Comparison of ENCODE assay signal across 8 cellular contexts in the genomic region with DNA sequence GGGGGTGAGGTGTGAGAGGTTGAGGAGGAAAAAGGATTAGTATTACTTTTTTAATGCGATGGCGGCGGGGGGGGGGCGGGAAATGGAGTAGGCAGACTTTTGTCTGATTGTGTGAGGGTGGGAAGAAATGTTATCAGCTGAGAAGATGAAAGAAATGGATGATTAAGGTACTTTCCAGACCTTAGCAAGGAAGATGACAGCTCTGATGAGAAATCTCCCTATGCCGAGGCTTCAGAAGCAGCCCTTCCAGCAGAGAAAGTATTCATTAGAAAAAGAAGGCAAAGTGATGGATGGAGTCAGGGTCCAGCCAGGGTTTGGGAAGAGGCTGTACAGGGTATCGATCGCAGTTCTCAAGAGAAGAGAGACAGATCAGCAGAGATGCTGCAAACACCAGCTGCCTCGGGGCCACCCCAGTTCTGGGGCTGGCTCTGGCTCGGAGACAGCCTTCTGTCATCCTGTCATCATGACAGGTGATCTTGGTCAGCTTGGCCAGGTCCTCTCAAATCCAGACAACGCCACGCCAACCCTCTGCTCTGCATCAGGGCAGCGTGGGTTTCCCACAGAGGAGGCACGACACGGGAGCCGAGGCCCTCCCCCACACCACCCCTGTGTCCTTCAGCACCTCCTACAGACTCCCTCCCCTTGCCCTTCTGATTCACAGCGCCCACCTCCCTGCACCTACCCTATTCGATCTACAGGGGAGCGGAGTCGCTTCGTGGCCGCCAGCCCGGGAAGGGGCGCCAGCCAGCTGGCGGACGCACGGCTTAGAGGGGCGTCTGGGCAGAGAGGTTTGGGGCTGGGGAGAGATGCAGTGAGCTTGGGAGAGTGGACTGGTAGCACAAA. TPM values are rescaled to one million over a fixed set of nuclear protein-coding genes. Genes with fewer than 3 reads are reported as not detected.
DNase-seq lines count a peak whose midpoint lies in the region; ATAC-seq and TF ChIP-seq lines count a peak whose summit lies in the region.

No MANE protein-coding gene starts in this region.

- ATAC-seq in GM21528 (IDR thresholded peaks at IDR 0.05; ENCODE audit: low FRiP score, unreplicated experiment) (peak; percentile 11), activated B cell treated with CpG ODN at 0.5 μM for 24 hours (ENCODE audit: low read depth) (peak; percentile 43), mucosa of descending colon (peak; percentile 9)

- H3K4me3 Mint-ChIP-seq in IgD-negative memory B cell, result peak overlapping the region; percentile 92 to 97 (median 96)
- peak overlapping the region; percentile 94 for H3K4me3 Mint-ChIP-seq in activated B cell treated with CpG ODN at 0.5 μM for 24 hours

- POLR2A ChIA-PET in activated B cell treated with CpG ODN at 0.5 μM for 24 hours (lab: Charles Lee), result interaction anchor here (0.6 to 2.5 kb wide), 20 partner anchors 10 to 791 kb away, joined by 3 to 34 read pairs (median 4); a partner anchor contains a TSS

- CTCF ChIA-PET in activated B cell treated with CpG ODN at 0.5 μM for 24 hours (lab: Charles Lee), result interaction anchor here (0.7 to 4.6 kb wide), 8 partner anchors 10 to 205 kb away, joined by 3 to 31 read pairs (median 4); a partner anchor contains a TSS

- in situ Hi-C loops in transverse colon (cut with MboI; ENCODE audit: low pct_ligation_motif_present in 1 of 4, low pct_unique_long_range_greater_than_20kb in 1 of 4, low sequenced_read_pairs in 3 of 4), result no loop called here

- intact Hi-C loops in activated B cell treated with CpG ODN at 0.5 μM for 24 hours (cut with micrococcal nuclease), result loop anchor here (1.0 to 5.0 kb wide), 5 partner anchors 11 to 501 kb away; a partner anchor contains a TSS
- intact Hi-C loops in mucosa of descending colon (cut with DNase I, micrococcal nuclease), result no loop called here
- intact Hi-C loops in transverse colon (cut with DNase I; ENCODE audit: low total_unique reads), result no loop called here

- H3K4me3 ChIP-seq in effector memory CD4-positive, alpha-beta T cell (ENCODE audit: insufficient read depth, low read depth, low read length, poor library complexity, severe bottlenecking), result peak overlapping the region; percentile 79
- H3K4me3 ChIP-seq in mucosa of descending colon (peak overlapping the region; percentile 11), transverse colon (peak overlapping the region; percentile 31 to 64 (median 63))

- no peaks in the 10 kb centered on the region for H3K36me3 Mint-ChIP-seq in IgD-negative memory B cell
- H3K36me3 Mint-ChIP-seq in activated B cell treated with CpG ODN at 0.5 μM for 24 hours (ENCODE audit: low read depth), result peaks cover 16% of the 10 kb centered on the region

- 11 to 43% methylated on average over 7 to 27 of the region's 27 CpGs for WGBS in transverse colon (ENCODE audit: low coverage in 1 of 2), 2 donors

- H3K27me3 ChIP-seq in effector memory CD4-positive, alpha-beta T cell (replicated peaks; ENCODE audit: control insufficient read depth, insufficient read depth, low read length, poor library complexity, severe bottlenecking), result peaks cover 3% of the 10 kb centered on the region
- H3K27me3 ChIP-seq in transverse colon, result peaks cover 4% of the 10 kb centered on the region

- H3K27me3 Mint-ChIP-seq in IgD-negative memory B cell (peaks cover 7% of the 10 kb centered on the region), activated B cell treated with CpG ODN at 0.5 μM for 24 hours (peaks cover 24% of the 10 kb centered on the region)

- H3K9me3 Mint-ChIP-seq in IgD-negative memory B cell, result no peaks in the 10 kb centered on the region
- H3K9me3 Mint-ChIP-seq in activated B cell treated with CpG ODN at 0.5 μM for 24 hours, result no peaks in the 10 kb centered on the region

- no peak for TF ChIP-seq EP300 in transverse colon (IDR thresholded peaks at IDR 0.05; ENCODE audit: low read depth)

- TF ChIP-seq POLR2A in transverse colon (IDR thresholded peaks at IDR 0.05), result no peak

- H3K27ac Mint-ChIP-seq in IgD-negative memory B cell (peak overlapping the region; percentile 82 to 88 (median 85)), activated B cell treated with CpG ODN at 0.5 μM for 24 hours (peak overlapping the region; percentile 79)

- H3K9me3 ChIP-seq in effector memory CD4-positive, alpha-beta T cell (ENCODE audit: control insufficient read depth, low read length), result no peaks in the 10 kb centered on the region
- no peaks in the 10 kb centered on the region for H3K9me3 ChIP-seq in mucosa of descending colon
- no peaks in the 10 kb centered on the region for H3K9me3 ChIP-seq in transverse colon

- peak overlapping the region; percentile 76 for H3K27ac ChIP-seq in effector memory CD4-positive, alpha-beta T cell (ENCODE audit: insufficient read depth, low read length, poor library complexity, severe bottlenecking)
- H3K27ac ChIP-seq in transverse colon, result peak overlapping the region; percentile 32 to 78 (median 58)

- TF ChIP-seq CTCF in activated B cell treated with CpG ODN at 0.5 μM for 24 hours (IDR thresholded peaks at IDR 0.05) (no peak), mucosa of descending colon (IDR thresholded peaks at IDR 0.05) (no peak), transverse colon (IDR thresholded peaks at IDR 0.05) (no peak)

- H3K4me1 ChIP-seq in effector memory CD4-positive, alpha-beta T cell (ENCODE audit: control insufficient read depth, insufficient read depth, low read length, poor library complexity, severe bottlenecking), result peaks cover 17% of the 10 kb centered on the region
- H3K4me1 ChIP-seq in mucosa of descending colon (ENCODE audit: low read depth) (peaks cover 13% of the 10 kb centered on the region), transverse colon (peaks cover 8 to 20% (median 13%) of the 10 kb centered on the region in 4 donors)

- H3K36me3 ChIP-seq in effector memory CD4-positive, alpha-beta T cell (ENCODE audit: control insufficient read depth, insufficient read depth, low read length), result peaks cover 9% of the 10 kb centered on the region
- H3K36me3 ChIP-seq in mucosa of descending colon (ENCODE audit: low read depth) (no peaks in the 10 kb centered on the region), transverse colon (no peaks in the 10 kb centered on the region)

- DNase-seq in Daoy (ENCODE audit: low read depth) (peak; percentile 36), activated B cell treated with CpG ODN at 0.5 μM for 24 hours (peak; percentile 52), mucosa of descending colon (peak; percentile 39 to 76 (median 68)), transverse colon (no peak), AG20443 (ENCODE audit: low spot score) (no peak)
- DNase-seq in effector memory CD4-positive, alpha-beta T cell, result peak; percentile 23 to 42 (median 40)

- H3K4me1 Mint-ChIP-seq in IgD-negative memory B cell (peaks cover 9 to 18% (median 12%) of the 10 kb centered on the region in 3 donors), activated B cell treated with CpG ODN at 0.5 μM for 24 hours (peaks cover 27% of the 10 kb centered on the region)

RNA-seq across cellular contexts. Expression of a gene that starts 0.7 kb away (rescaled TPM):
- total RNA-seq in Daoy (2014; rRNA removed; shearing (Covaris generic)), result 8.6 and 14.2 TPM in 2 replicates
- polyA plus RNA-seq in IgD-negative memory B cell, result 7.3 TPM
- total RNA-seq in activated B cell treated with CpG ODN at 0.5 μM for 24 hours, result 7.5 and 9.0 TPM in 2 replicates
- 1 to 10 TPM; 2.5 to 4.4 (median 3.5) TPM for total RNA-seq in mucosa of descending colon
- total RNA-seq in transverse colon, result 10 to 100 TPM in 1 of 4 donors, 1 to 10 TPM in 3; 2.7 to 12.3 (median 6.2) TPM

RNA-seq across cellular contexts. Expression of a gene that starts 10.9 kb away (rescaled TPM):
- total RNA-seq in Daoy (2014; rRNA removed; shearing (Covaris generic)), result 5.8 and 9.2 TPM in 2 replicates
- polyA plus RNA-seq in IgD-negative memory B cell, result 8.6 TPM
- total RNA-seq in activated B cell treated with CpG ODN at 0.5 μM for 24 hours (17.1 and 18.1 TPM in 2 replicates), mucosa of descending colon (10 to 100 TPM; 16.0 to 18.7 (median 18.1) TPM), transverse colon (10 to 100 TPM; 10.5 to 37.4 (median 17.3) TPM)

RNA-seq across cellular contexts. Expression of a gene that starts 16.7 kb away (rescaled TPM):
- total RNA-seq in Daoy (2014; rRNA removed; shearing (Covaris generic)), result 0.15 and 4.3 TPM in 2 replicates
- polyA plus RNA-seq in IgD-negative memory B cell, result not detected
- total RNA-seq in activated B cell treated with CpG ODN at 0.5 μM for 24 hours (not detected in 2 replicates), mucosa of descending colon (1 to 10 TPM in 1 of 3 donors, under 1 TPM in 2; 0.12 to 6.6 (median 0.34) TPM), transverse colon (1 to 10 TPM in 1 of 4 donors, under 1 TPM in 3; 0.40 to 4.1 (median 0.44) TPM)

RNA-seq across cellular contexts. Expression of a gene that starts 26.5 kb away (rescaled TPM):
- total RNA-seq in Daoy (2014; rRNA removed; shearing (Covaris generic)), result 3.2 and 3.7 TPM in 2 replicates
- 0.88 TPM for polyA plus RNA-seq in IgD-negative memory B cell
- total RNA-seq in activated B cell treated with CpG ODN at 0.5 μM for 24 hours (0.42 and 0.53 TPM in 2 replicates), mucosa of descending colon (1 to 10 TPM; 2.2 to 9.9 (median 3.9) TPM), transverse colon (1 to 10 TPM in 2 of 4 donors, under 1 TPM in 2; 0.60 to 8.1 (median 3.5) TPM)

RNA-seq across cellular contexts. Expression of a gene that starts 56.7 kb away (rescaled TPM):
- not detected in 2 replicates for total RNA-seq in Daoy (2014; rRNA removed; shearing (Covaris generic))
- not detected for polyA plus RNA-seq in IgD-negative memory B cell
- 0.15 TPM in 1 of 2 replicates, not detected in the other for total RNA-seq in activated B cell treated with CpG ODN at 0.5 μM for 24 hours
- under 1 TPM in 1 of 3 donors, not detected in 2; 0.25 TPM for total RNA-seq in mucosa of descending colon
- total RNA-seq in transverse colon, result not detected

Comparison
In these comparisons a context has a peak if more than half of its experiments do, and no peak if none do; other contexts are left out.
1. DNase-seq: peak in Daoy (single experiment), activated B cell treated with CpG ODN at 0.5 μM for 24 hours (single experiment), effector memory CD4-positive, alpha-beta T cell (3 of 3) and mucosa of descending colon (3 of 3); none in transverse colon (single experiment) and AG20443 (single experiment).
2. H3K4me3 ChIP-seq: peak in every context shown above with its lines; median percentile 79 in effector memory CD4-positive, alpha-beta T cell; 63 in transverse colon; 11 in mucosa of descending colon.
3. Peak in every context shown above with its lines, with median percentiles within 50 percentile points of each other: ATAC-seq.